20 cellular contexts compared by ENCODE assay signal in genomic region chr3:154182322-154182922, GRCh38.
DNase-seq lines count a peak whose midpoint lies in the region; ATAC-seq and TF ChIP-seq lines count a peak whose summit lies in the region.
"Had no signal": no experiment of that assay in that cellular context is flagged by ENCODE, and none has a peak within 500 bp of the region (broad histone marks: within the 10 kb centered on the region; RNA-seq: fewer than 3 reads in every experiment).

No MANE protein-coding gene starts in this region.

- DNase-seq in COR-L47 (lab: John Stamatoyannopoulos, UW) = peak; percentile 49
- peak; percentile 95 for DNase-seq in NCI-H146 treated with DMSO at 0.1 percent for 48 hours (lab: John Stamatoyannopoulos, UW; ENCODE audit: unreplicated experiment)
- DNase-seq in WTC11 (ENCODE audit: low spot score) = no peak
- DNase-seq in NCI-H2107 treated with DMSO at 0.1 percent for 48 hours (lab: John Stamatoyannopoulos, UW; ENCODE audit: unreplicated experiment) = no peak
- no peak for DNase-seq in activated CD8-positive, alpha-beta memory T cell treated with anti-CD3 and anti-CD28 coated beads, Interleukin-2, amount 50 U/mL, for 48 hours
- DNase-seq in activated effector memory CD4-positive, alpha-beta T cell treated with Interleukin-2 at 50 U/mL for 16 hours = no peak
- DNase-seq in posterior cingulate gyrus = no peak
- DNase-seq: activated CD4-positive, alpha-beta memory T cell treated with anti-CD3 and anti-CD28 coated beads, Interleukin-2, amount 10 ng/mL, durations not matched to agents 7 days and 5 days; activated CD4-positive, CD25-positive, alpha-beta regulatory T cell; colonic mucosa; NCI-H1694 treated with DMSO at 0.1 percent for 48 hours; NCI-H446 treated with DMSO at 0.1 percent for 48 hours; psoas muscle; small intestine; stimulated activated CD4-positive, alpha-beta T cell treated with anti-CD3 and anti-CD28 coated beads, Interleukin-2, amount 100 ng/mL, for 48 hours; stimulated activated naive CD4-positive, alpha-beta T cell; upper lobe of left lung had no signal

- no peak for ATAC-seq in WTC11
- ATAC-seq: psoas muscle had no signal

- H3K36me3 Mint-ChIP-seq in WTC11 = no peaks in the 10 kb centered on the region

- H3K27me3 Mint-ChIP-seq in WTC11 (ENCODE audit: low read depth) = no peaks in the 10 kb centered on the region

- intact Hi-C loops in posterior cingulate gyrus (cut with DNase I) = no loop called here

- no peaks in the 10 kb centered on the region for H3K27me3 ChIP-seq in rectal smooth muscle tissue (ENCODE audit: control insufficient read depth, insufficient read depth, low read length)
- H3K27me3 ChIP-seq: BLaER1 treated with 17β-estradiol and CSF1 and Interleukin-3, amounts not matched to agents 10 nM and 100 nM; colonic mucosa; neutrophil; upper lobe of left lung had no signal

- TF ChIP-seq CTCF in WTC11 (IDR thresholded peaks at IDR 0.05) = no peak

- CTCF ChIA-PET in WTC11 (lab: Charles Lee) = no interaction called here

- POLR2A ChIA-PET in WTC11 (lab: Charles Lee) = interaction anchor here (1.7 kb wide), 1 partner anchor 15 kb away, joined by 3 read pairs; no protein-coding TSS in a partner anchor

- peaks cover 15% of the 10 kb centered on the region for H3K4me1 Mint-ChIP-seq in WTC11
- H3K4me1 Mint-ChIP-seq: activated CD4-positive, alpha-beta memory T cell treated with anti-CD3 and anti-CD28 coated beads, Interleukin-2, amount 10 ng/mL, durations not matched to agents 7 days and 5 days had no signal

- H3K4me3 Mint-ChIP-seq in WTC11 = no peak overlapping the region
- H3K4me3 Mint-ChIP-seq: activated CD4-positive, alpha-beta memory T cell treated with anti-CD3 and anti-CD28 coated beads, Interleukin-2, amount 10 ng/mL, durations not matched to agents 7 days and 5 days had no signal

- H3K27ac Mint-ChIP-seq in WTC11 = peak overlapping the region; percentile 44; the same call in 1 of the 2 replicates
- H3K27ac Mint-ChIP-seq: activated CD4-positive, alpha-beta memory T cell treated with anti-CD3 and anti-CD28 coated beads, Interleukin-2, amount 10 ng/mL, durations not matched to agents 7 days and 5 days had no signal

- peaks cover 14% of the 10 kb centered on the region for H3K4me1 ChIP-seq in rectal smooth muscle tissue (ENCODE audit: control insufficient read depth, insufficient read depth, low read length)
- H3K4me1 ChIP-seq: BLaER1 treated with 17β-estradiol and CSF1 and Interleukin-3, amounts not matched to agents 10 nM and 100 nM; colonic mucosa; psoas muscle had no signal

- H3K9me3 Mint-ChIP-seq in WTC11 = no peaks in the 10 kb centered on the region
- H3K9me3 Mint-ChIP-seq: activated CD4-positive, alpha-beta memory T cell treated with anti-CD3 and anti-CD28 coated beads, Interleukin-2, amount 10 ng/mL, durations not matched to agents 7 days and 5 days had no signal

- H3K27ac ChIP-seq in rectal smooth muscle tissue (ENCODE audit: low read depth, low read length) = peak overlapping the region; percentile 72
- H3K27ac ChIP-seq: BLaER1 treated with 17β-estradiol and CSF1 and Interleukin-3, amounts not matched to agents 10 nM and 100 nM; colonic mucosa; neutrophil; psoas muscle had no signal

- H3K4me3 ChIP-seq in rectal smooth muscle tissue (ENCODE audit: low read length) = no peak overlapping the region
- H3K4me3 ChIP-seq: BLaER1 treated with 17β-estradiol and CSF1 and Interleukin-3, amounts not matched to agents 10 nM and 100 nM; colonic mucosa; psoas muscle; upper lobe of left lung had no signal

- H3K36me3 ChIP-seq in rectal smooth muscle tissue (ENCODE audit: control insufficient read depth, insufficient read depth, low read length) = no peaks in the 10 kb centered on the region
- H3K36me3 ChIP-seq: BLaER1 treated with 17β-estradiol and CSF1 and Interleukin-3, amounts not matched to agents 10 nM and 100 nM; colonic mucosa; neutrophil; upper lobe of left lung had no signal

- H3K9ac ChIP-seq in rectal smooth muscle tissue (ENCODE audit: low read length) = no peak overlapping the region
- H3K9ac ChIP-seq: BLaER1 treated with 17β-estradiol and CSF1 and Interleukin-3, amounts not matched to agents 10 nM and 100 nM had no signal

TF ChIP-seq in WTC11, 78 proteins besides CTCF, POLR2A, EP300 and RAD21:
- TF ChIP-seq FOXP1 (CRISPR knock-in tag; IDR thresholded peaks at IDR 0.05; ENCODE audit: borderline replicate concordance) (no peak), ZNF232 (CRISPR knock-in tag; IDR thresholded peaks at IDR 0.05) (no peak), SP1 (CRISPR knock-in tag; conservative IDR thresholded peaks at IDR 0.05) (no peak), JUN (CRISPR knock-in tag; IDR thresholded peaks at IDR 0.05) (no peak), ZBTB21 (CRISPR knock-in tag; IDR thresholded peaks at IDR 0.05; ENCODE audit: borderline replicate concordance) (no peak), TEAD4 (CRISPR knock-in tag; IDR thresholded peaks at IDR 0.05) (no peak), MXD4 (CRISPR knock-in tag; IDR thresholded peaks at IDR 0.05; ENCODE audit: borderline replicate concordance) (no peak), FOXK1 (CRISPR knock-in tag; IDR thresholded peaks at IDR 0.05) (no peak)

Comparison
In these comparisons a context has a peak if more than half of its experiments do, and no peak if none do; other contexts are left out.
1. DNase-seq: peak in COR-L47 (single experiment) and NCI-H146 treated with DMSO at 0.1 percent for 48 hours (single experiment); none in WTC11 (single experiment), NCI-H2107 treated with DMSO at 0.1 percent for 48 hours (single experiment), activated CD8-positive, alpha-beta memory T cell treated with anti-CD3 and anti-CD28 coated beads, Interleukin-2, amount 50 U/mL, for 48 hours (single experiment), activated effector memory CD4-positive, alpha-beta T cell treated with Interleukin-2 at 50 U/mL for 16 hours (single experiment) and posterior cingulate gyrus (0 of 10).